Comparison of ENCODE assay signal across 1 cellular context in genomic region chr20:3812259-3812681, GRCh38.
TF ChIP-seq lines count a peak whose summit lies in the region.

No MANE protein-coding gene starts in this region.

TF ChIP-seq in HepG2, 621 proteins besides CTCF, POLR2A, EP300 and RAD21:
- TF ChIP-seq ZNF629 (CRISPR knock-in tag; conservative IDR thresholded peaks at IDR 0.05): peak; percentile 85
- TF ChIP-seq ATF3 (CRISPR knock-in tag; IDR thresholded peaks at IDR 0.05): no peak
- TF ChIP-seq ATF5 (CRISPR knock-in tag; IDR thresholded peaks at IDR 0.05; ENCODE audit: low read depth): 0 out of 2 replicates have a peak, but pooled peaks have one; percentile 17
- no peak for TF ChIP-seq RBM39 (IDR thresholded peaks at IDR 0.05; ENCODE audit: low read depth, low read length, poor library complexity, severe bottlenecking)
- 0 out of 2 replicates have a peak, but pooled peaks have one; percentile 52 for TF ChIP-seq ZNF383 (CRISPR knock-in tag; IDR thresholded peaks at IDR 0.05; ENCODE audit: borderline replicate concordance)
- 0 out of 2 replicates have a peak, but pooled peaks have one; percentile 1 for TF ChIP-seq KLF12 (CRISPR knock-in tag; IDR thresholded peaks at IDR 0.05; ENCODE audit: borderline replicate concordance)
- TF ChIP-seq RFXAP (CRISPR knock-in tag; IDR thresholded peaks at IDR 0.05; ENCODE audit: borderline replicate concordance): no peak
- no peak for TF ChIP-seq PPARG (CRISPR knock-in tag; conservative IDR thresholded peaks at IDR 0.05)
- TF ChIP-seq ZNF564 (CRISPR knock-in tag; IDR thresholded peaks at IDR 0.05): 0 out of 2 replicates have a peak, but pooled peaks have one; percentile 14
